8 cellular contexts compared by ENCODE assay signal in genomic region chr9:113151696-113152630, GRCh38. TPM values are rescaled to one million over a fixed set of nuclear protein-coding genes. Genes with fewer than 3 reads are reported as not detected.
DNase-seq lines count a peak whose midpoint lies in the region; ATAC-seq and TF ChIP-seq lines count a peak whose summit lies in the region.

No MANE protein-coding gene starts in this region.

- H3K4me3 ChIP-seq in brain microvascular endothelial cell (ENCODE audit: low read depth, low read length) (peak overlapping the region; percentile 85), right lobe of liver (peak overlapping the region; percentile 80 to 99 (median 98)), transverse colon (peak overlapping the region; percentile 92 to 98 (median 94))

- TF ChIP-seq EP300 in transverse colon (IDR thresholded peaks at IDR 0.05; ENCODE audit: low read depth), result no peak

- 9% methylated on average over 6 of the region's 11 CpGs for WGBS in right lobe of liver (ENCODE audit: insufficient coverage, low coverage, low lambda C conversion rate, missing lambda C conversion rate)
- 33 to 54% methylated on average over 1 to 11 of the region's 11 CpGs for WGBS in transverse colon (ENCODE audit: low coverage in 1 of 2), 2 donors

- peak; percentile 39 for DNase-seq in activated CD8-positive, alpha-beta memory T cell treated with anti-CD3 and anti-CD28 coated beads, Interleukin-2, amount 50 U/mL, for 48 hours
- DNase-seq in activated CD8-positive, alpha-beta memory T cell treated with anti-CD3 and anti-CD28 coated beads, Interleukin-2, amount 50 U/mL, for 4 hours, result no peak
- DNase-seq in brain microvascular endothelial cell, result no peak
- peak in 1 of 3 donors; percentile 60 for DNase-seq in right lobe of liver
- peak; percentile 32 for DNase-seq in transverse colon

- TF ChIP-seq POLR2A in right lobe of liver (IDR thresholded peaks at IDR 0.05), result no peak
- TF ChIP-seq POLR2A in transverse colon (IDR thresholded peaks at IDR 0.05), result peak; percentile 20

- ATAC-seq in right lobe of liver (peak; percentile 4 to 54 (median 41)), HG03045 (IDR thresholded peaks at IDR 0.05; ENCODE audit: unreplicated experiment) (no peak), HG03095 (IDR thresholded peaks at IDR 0.05; ENCODE audit: unreplicated experiment) (no peak), HG03342 (IDR thresholded peaks at IDR 0.05; ENCODE audit: unreplicated experiment) (no peak)

- no peak for TF ChIP-seq CTCF in brain microvascular endothelial cell (IDR thresholded peaks at IDR 0.05; ENCODE audit: low read depth, low read length, missing control alignments)
- no peak for TF ChIP-seq CTCF in right lobe of liver (IDR thresholded peaks at IDR 0.05)
- TF ChIP-seq CTCF in transverse colon (IDR thresholded peaks at IDR 0.05), result no peak

- H3K36me3 ChIP-seq in brain microvascular endothelial cell (replicated peaks), result no peaks in the 10 kb centered on the region
- H3K36me3 ChIP-seq in right lobe of liver, result no peaks in the 10 kb centered on the region
- no peaks in the 10 kb centered on the region for H3K36me3 ChIP-seq in transverse colon

- in situ Hi-C loops in brain microvascular endothelial cell (cut with HindIII; ENCODE audit: low pct_ligation_motif_present, low sequenced_read_pairs) (no loop called here), transverse colon (cut with MboI; ENCODE audit: low pct_ligation_motif_present in 1 of 4, low pct_unique_long_range_greater_than_20kb in 1 of 4, low sequenced_read_pairs in 3 of 4) (no loop called here)

- H3K27me3 ChIP-seq in brain microvascular endothelial cell (replicated peaks) (no peaks in the 10 kb centered on the region), right lobe of liver (no peaks in the 10 kb centered on the region), transverse colon (no peaks in the 10 kb centered on the region)

- H3K9me3 ChIP-seq in right lobe of liver, result no peaks in the 10 kb centered on the region
- H3K9me3 ChIP-seq in transverse colon, result no peaks in the 10 kb centered on the region

- no peak overlapping the region for H3K27ac ChIP-seq in brain microvascular endothelial cell
- peak overlapping the region; percentile 77 to 85 (median 81) for H3K27ac ChIP-seq in right lobe of liver
- H3K27ac ChIP-seq in transverse colon, result peak overlapping the region; percentile 83 to 88 (median 88)

- H3K4me1 ChIP-seq in right lobe of liver, result peaks cover 0 to 38% (median 9%) of the 10 kb centered on the region in 4 donors
- peaks cover 3 to 22% (median 12%) of the 10 kb centered on the region in 4 donors for H3K4me1 ChIP-seq in transverse colon

- intact Hi-C loops in right lobe of liver (cut with DNase I), result no loop called here
- intact Hi-C loops in transverse colon (cut with DNase I; ENCODE audit: low total_unique reads), result no loop called here

RNA-seq across cellular contexts. Expression of gene SLC31A2, which starts 1.2 kb away (rescaled TPM):
- total RNA-seq in right lobe of liver, result 10 to 100 TPM; 11.5 to 43.4 (median 25.0) TPM
- total RNA-seq in transverse colon, result 10 to 100 TPM in 3 of 4 donors, 1 to 10 TPM in 1; 4.4 to 81.6 (median 40.3) TPM

Comparison
In these comparisons a context has a peak if more than half of its experiments do, and no peak if none do; other contexts are left out.
1. DNase-seq: peak in activated CD8-positive, alpha-beta memory T cell treated with anti-CD3 and anti-CD28 coated beads, Interleukin-2, amount 50 U/mL, for 48 hours (single experiment) and transverse colon (single experiment); none in activated CD8-positive, alpha-beta memory T cell treated with anti-CD3 and anti-CD28 coated beads, Interleukin-2, amount 50 U/mL, for 4 hours (single experiment) and brain microvascular endothelial cell (single experiment).
2. ATAC-seq: peak in right lobe of liver (4 of 4); none in HG03045 (single experiment), HG03095 (single experiment) and HG03342 (single experiment).
3. Peak in every context shown above with its lines, with median percentiles within 50 percentile points of each other: H3K4me3 ChIP-seq.